Comparison of ENCODE assay signal across 30 cellular contexts in the genomic region with DNA sequence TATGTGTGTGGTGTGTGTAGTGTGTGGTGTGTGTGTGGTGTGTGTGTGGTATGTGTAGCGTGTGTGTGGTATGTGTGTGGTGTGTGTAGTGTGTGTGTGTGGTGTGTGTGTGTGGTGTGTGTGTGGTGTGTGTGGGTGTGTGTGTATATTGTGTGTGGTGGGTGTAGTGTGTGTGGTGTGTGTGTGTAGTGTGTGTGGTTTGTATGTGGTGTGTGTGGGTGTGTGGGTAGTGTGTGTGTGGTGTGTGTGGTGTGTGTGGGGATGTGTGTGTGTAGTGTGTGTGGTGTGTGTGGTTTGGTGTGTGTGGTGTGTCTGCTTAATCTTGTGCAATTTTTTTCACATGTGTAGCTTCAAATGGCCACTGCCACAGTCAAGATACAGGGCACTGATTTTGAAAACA.
"Had no signal": no experiment of that assay in that cellular context is flagged by ENCODE, and none has a peak within 500 bp of the region (broad histone marks: within the 10 kb centered on the region; RNA-seq: fewer than 3 reads in every experiment).

No MANE protein-coding gene starts in this region.

- H3K27ac ChIP-seq: heart right ventricle, left lung, parathyroid adenoma, psoas muscle, right atrium auricular region, tibial nerve, vagina, WERI-Rb-1 had no signal

- DNase-seq: activated CD4-positive, alpha-beta memory T cell treated with anti-CD3 and anti-CD28 coated beads for 36 hours; activated CD4-positive, alpha-beta T cell treated with anti-CD3 and anti-CD28 coated beads, Interleukin-2, amount 10 ng/mL, durations not matched to agents 24 days and 14 days; activated CD4-positive, CD25-positive, alpha-beta regulatory T cell treated with anti-CD3 and anti-CD28 coated beads, Interleukin-2, amount 50 U/mL, for 72 hours; activated CD8-positive, alpha-beta memory T cell treated with anti-CD3 and anti-CD28 coated beads, Interleukin-2, amount 50 U/mL, for 4 hours; activated gamma-delta T cell; activated naive CD4-positive, alpha-beta T cell treated with anti-CD3 and anti-CD28 coated beads, Interleukin-2, amount 50 U/mL, for 16 hours; activated T-cell treated with anti-CD3 and anti-CD28 coated beads, Interleukin-2, amount 50 U/mL, for 1 hour; amniotic stem cell; central memory CD4-positive, alpha-beta T cell; endodermal cell; foreskin fibroblast; heart right ventricle; kidney glomerular epithelial cell; left lung; mucosa of descending colon; nucleus accumbens; psoas muscle; stimulated activated CD4-positive, alpha-beta T cell treated with anti-CD3 and anti-CD28 coated beads, Interleukin-2, amount 100 ng/mL, for 48 hours; stimulated activated naive CD4-positive, alpha-beta T cell treated with Interleukin-2 at 50 U/mL for 16 hours; T-helper 17 cell; T1000; WERI-Rb-1 had no signal

- ATAC-seq: esophagus mucosa, heart right ventricle, left lung, mucosa of descending colon, psoas muscle, T-helper 17 cell had no signal

- H3K36me3 Mint-ChIP-seq: activated CD4-positive, alpha-beta memory T cell treated with anti-CD3 and anti-CD28 coated beads for 36 hours had no signal

- H3K4me1 Mint-ChIP-seq: nephron, T-helper 17 cell had no signal

- H3K4me3 Mint-ChIP-seq: activated CD4-positive, alpha-beta memory T cell treated with anti-CD3 and anti-CD28 coated beads for 36 hours; activated CD4-positive, alpha-beta T cell treated with anti-CD3 and anti-CD28 coated beads, Interleukin-2, amount 10 ng/mL, durations not matched to agents 24 days and 14 days; activated T-helper 1 cell treated with anti-CD3 and anti-CD28 coated beads, Interleukin-12 subunit alpha, Interleukin-12 subunit beta, Interleukin-2, Interleukin-4 antibody, amounts not matched to agents 30 ng/mL and 10 ng/mL and 1 ng/mL, durations not matched to agents 14 hours and 24 hours and 36 hours; endodermal cell; nephron; T-helper 17 cell had no signal

- H3K27me3 ChIP-seq: vagina had no signal

- H3K9me3 ChIP-seq: heart right ventricle, left lung, mucosa of descending colon, psoas muscle, right atrium auricular region, vagina had no signal

- H3K9me3 Mint-ChIP-seq: activated CD4-positive, alpha-beta memory T cell treated with anti-CD3 and anti-CD28 coated beads for 36 hours; activated CD4-positive, alpha-beta T cell treated with anti-CD3 and anti-CD28 coated beads, Interleukin-2, amount 10 ng/mL, durations not matched to agents 24 days and 14 days; activated T-helper 1 cell treated with anti-CD3 and anti-CD28 coated beads, Interleukin-12 subunit alpha, Interleukin-12 subunit beta, Interleukin-2, Interleukin-4 antibody, amounts not matched to agents 30 ng/mL and 10 ng/mL and 1 ng/mL, durations not matched to agents 14 hours and 24 hours and 36 hours; endodermal cell; nephron had no signal

- H3K27ac Mint-ChIP-seq: activated CD4-positive, alpha-beta memory T cell treated with anti-CD3 and anti-CD28 coated beads for 36 hours; activated CD4-positive, alpha-beta T cell treated with anti-CD3 and anti-CD28 coated beads, Interleukin-2, amount 10 ng/mL, durations not matched to agents 24 days and 14 days; activated T-helper 1 cell treated with anti-CD3 and anti-CD28 coated beads, Interleukin-12 subunit alpha, Interleukin-12 subunit beta, Interleukin-2, Interleukin-4 antibody, amounts not matched to agents 30 ng/mL and 10 ng/mL and 1 ng/mL, durations not matched to agents 14 hours and 24 hours and 36 hours; endodermal cell; nephron; T-helper 17 cell had no signal

- H3K36me3 ChIP-seq: heart right ventricle, left lung, right atrium auricular region, tibial nerve, vagina, WERI-Rb-1 had no signal

- H3K4me3 ChIP-seq: heart right ventricle, left lung, lung, mucosa of descending colon, psoas muscle, right atrium auricular region, tibial nerve, vagina had no signal

- H3K4me1 ChIP-seq: left lung, parathyroid adenoma, psoas muscle, right atrium auricular region, tibial nerve, vagina had no signal
